ENCODE assay signal across 7 cellular contexts in genomic region chr21:46667191-46667734, GRCh38. TPM values are rescaled to one million over a fixed set of nuclear protein-coding genes. Genes with fewer than 3 reads are reported as not detected.
DNase-seq lines count a peak whose midpoint lies in the region; ATAC-seq and TF ChIP-seq lines count a peak whose summit lies in the region.

No MANE protein-coding gene starts in this region.

- no peak overlapping the region for H3K27ac ChIP-seq in suprapubic skin

- DNase-seq in NCI-H1105 treated with DMSO at 0.1 percent for 48 hours (lab: John Stamatoyannopoulos, UW) = peak; percentile 45
- DNase-seq in astrocyte of the spinal cord (ENCODE audit: low read depth, low spot score) = peak; percentile 36
- peak; percentile 70 for DNase-seq in islet precursor cell
- no peak for DNase-seq in suprapubic skin (ENCODE audit: low spot score in 2 of 2)

- TF ChIP-seq CTCF in astrocyte of the spinal cord (IDR thresholded peaks at IDR 0.05; ENCODE audit: low read depth, low read length) (no peak), suprapubic skin (IDR thresholded peaks at IDR 0.05) (no peak)

- TF ChIP-seq EP300 in suprapubic skin (IDR thresholded peaks at IDR 0.05) = no peak

- no peaks in the 10 kb centered on the region for H3K9me3 ChIP-seq in ES-I3 (ENCODE audit: control insufficient read depth, insufficient read depth, low read length)
- no peaks in the 10 kb centered on the region for H3K9me3 ChIP-seq in suprapubic skin

- H3K4me1 ChIP-seq in ES-I3 (ENCODE audit: insufficient read depth, low read length) (peaks cover 15% of the 10 kb centered on the region), suprapubic skin (peaks cover 25% of the 10 kb centered on the region)

- in situ Hi-C loops in astrocyte of the spinal cord (cut with HindIII; ENCODE audit: low sequenced_read_pairs) = no loop called here

- no peaks in the 10 kb centered on the region for H3K27me3 ChIP-seq in suprapubic skin

- no peak for TF ChIP-seq POLR2A in suprapubic skin (IDR thresholded peaks at IDR 0.05)

- peaks cover 4% of the 10 kb centered on the region; the same call in 1 of the 2 replicates for H3K36me3 ChIP-seq in ES-I3 (ENCODE audit: insufficient read depth, low read length)
- peaks cover 18% of the 10 kb centered on the region for H3K36me3 ChIP-seq in suprapubic skin

- H3K4me3 ChIP-seq in astrocyte of the spinal cord (ENCODE audit: low read depth, low read length) = peak overlapping the region; percentile 55
- peak overlapping the region; percentile 45 for H3K4me3 ChIP-seq in suprapubic skin

- no peak for ATAC-seq in HG02571 (IDR thresholded peaks at IDR 0.05; ENCODE audit: unreplicated experiment)
- no peak for ATAC-seq in HG03565 (IDR thresholded peaks at IDR 0.05; ENCODE audit: unreplicated experiment)

- WGBS in suprapubic skin = 0% methylated on average over 1 of the region's 47 CpGs

- peak overlapping the region; percentile 65 for H3K9ac ChIP-seq in ES-I3 (ENCODE audit: low read depth, low read length)

RNA-seq across cellular contexts. Expression of gene PRMT2, which starts 31.8 kb away (rescaled TPM):
- total RNA-seq in suprapubic skin = 100 to 1,000 TPM; 102 to 113 (median 107) TPM

Comparison
In these comparisons a context has a peak if more than half of its experiments do, and no peak if none do; other contexts are left out.
1. DNase-seq: peak in NCI-H1105 treated with DMSO at 0.1 percent for 48 hours (single experiment), astrocyte of the spinal cord (single experiment) and islet precursor cell (single experiment); none in suprapubic skin (0 of 2).